In genomic region chr3:185820973-185821758, GRCh38 we compare ENCODE assay signal across 11 cellular contexts. TPM values are rescaled to one million over a fixed set of nuclear protein-coding genes. Genes with fewer than 3 reads are reported as not detected.
DNase-seq lines count a peak whose midpoint lies in the region; ATAC-seq and TF ChIP-seq lines count a peak whose summit lies in the region.
"Had no signal": no experiment of that assay in that cellular context is flagged by ENCODE, and none has a peak within 500 bp of the region (broad histone marks: within the 10 kb centered on the region; RNA-seq: fewer than 3 reads in every experiment).

No MANE protein-coding gene starts in this region.

- H3K27ac ChIP-seq in neural cell (ENCODE audit: low read length), result no peak overlapping the region

- peak overlapping the region; percentile 14 for H3K9ac ChIP-seq in neural cell (ENCODE audit: low read length)

- no peaks in the 10 kb centered on the region for H3K27me3 Mint-ChIP-seq in chondrocyte (ENCODE audit: low read depth)

- peak overlapping the region; percentile 88 for H3K27ac Mint-ChIP-seq in chondrocyte (ENCODE audit: unreplicated experiment)
- H3K27ac Mint-ChIP-seq: activated CD8-positive, alpha-beta T cell treated with anti-CD3 and anti-CD28 coated beads, Interleukin-2, amount 10 ng/mL, durations not matched to agents 7 days and 5 days had no signal

- H3K9me3 ChIP-seq in neural cell (ENCODE audit: low read length), result no peaks in the 10 kb centered on the region

- ATAC-seq in activated CD4-positive, CD25-positive, alpha-beta regulatory T cell treated with anti-CD3 and anti-CD28 coated beads, Interleukin-2, amount 50 U/mL, for 24 hours, result no peak
- no peak for ATAC-seq in GM21619 (IDR thresholded peaks at IDR 0.05; ENCODE audit: unreplicated experiment)
- ATAC-seq: activated CD8-positive, alpha-beta T cell treated with anti-CD3 and anti-CD28 coated beads, Interleukin-2, amount 10 ng/mL, durations not matched to agents 7 days and 5 days had no signal

- TF ChIP-seq CTCF in chondrocyte (IDR thresholded peaks at IDR 0.05) (no peak), neural cell (IDR thresholded peaks at IDR 0.05; ENCODE audit: poor library complexity, severe bottlenecking) (no peak)

- peak overlapping the region; percentile 94 for H3K4me2 ChIP-seq in neural cell (ENCODE audit: low read length)

- H2AFZ ChIP-seq in neural cell (ENCODE audit: low read depth, low read length), result no peak overlapping the region

- H4K20me1 ChIP-seq in neural cell (ENCODE audit: insufficient read depth), result peaks cover 34% of the 10 kb centered on the region

- peak overlapping the region; percentile 58 for H3K4me3 Mint-ChIP-seq in chondrocyte (ENCODE audit: unreplicated experiment)
- H3K4me3 Mint-ChIP-seq: activated CD8-positive, alpha-beta T cell treated with anti-CD3 and anti-CD28 coated beads, Interleukin-2, amount 10 ng/mL, durations not matched to agents 7 days and 5 days had no signal

- H3F3A ChIP-seq in neural cell (ENCODE audit: insufficient read depth, low read length, poor library complexity, severe bottlenecking), result peaks cover 3% of the 10 kb centered on the region

- no peak for TF ChIP-seq RAD21 in neural cell (conservative IDR thresholded peaks at IDR 0.05)

- peak; percentile 97 for DNase-seq in ELR (ENCODE audit: low read depth)
- DNase-seq in MV-4-11 (lab: John Stamatoyannopoulos, UW), result peak; percentile 56
- DNase-seq in chondrocyte (ENCODE audit: low spot score), result no peak
- DNase-seq in midbrain (lab: John Stamatoyannopoulos, UW), result no peak
- DNase-seq in stimulated activated CD4-positive, alpha-beta T cell treated with anti-CD3 and anti-CD28 coated beads, Interleukin-15, amount 100 ng/mL, for 24 hours, result no peak
- DNase-seq: activated CD8-positive, alpha-beta T cell treated with anti-CD3 and anti-CD28 coated beads, Interleukin-2, amount 10 ng/mL, durations not matched to agents 7 days and 5 days; foreskin melanocyte; NCI-H2171 treated with DMSO at 0.1 percent for 48 hours had no signal

- no peaks in the 10 kb centered on the region for H3K9me2 ChIP-seq in neural cell (ENCODE audit: insufficient read depth, low read length)

- H3K9me3 Mint-ChIP-seq in chondrocyte (ENCODE audit: low read depth), result no peaks in the 10 kb centered on the region

- peaks cover 59% of the 10 kb centered on the region for H3K4me1 Mint-ChIP-seq in chondrocyte (ENCODE audit: low read depth)

- H3K27me3 ChIP-seq in neural cell (ENCODE audit: insufficient read depth, low read depth, low read length), result no peaks in the 10 kb centered on the region

- H3K36me3 Mint-ChIP-seq in chondrocyte (ENCODE audit: low read depth), result no peaks in the 10 kb centered on the region

- peaks cover 85% of the 10 kb centered on the region for H3K79me2 ChIP-seq in neural cell (replicated peaks; ENCODE audit: insufficient read depth, low read length)

- no peak for TF ChIP-seq EP300 in neural cell (conservative IDR thresholded peaks at IDR 0.05; ENCODE audit: poor library complexity, severe bottlenecking)

- H3K36me3 ChIP-seq in neural cell (ENCODE audit: insufficient read depth, low read length), result no peaks in the 10 kb centered on the region

- H3K4me3 ChIP-seq in neural cell (ENCODE audit: low read length), result peak overlapping the region; percentile 87

TF ChIP-seq in neural cell, 6 proteins besides CTCF, POLR2A, EP300 and RAD21:
- no peak for TF ChIP-seq SMC3 (conservative IDR thresholded peaks at IDR 0.05; ENCODE audit: poor library complexity)
- TF ChIP-seq TAF1 (IDR thresholded peaks at IDR 0.05; ENCODE audit: low read depth), result no peak
- TF ChIP-seq POLR2AphosphoS5 (IDR thresholded peaks at IDR 0.05), result no peak
- TF ChIP-seq REST (IDR thresholded peaks at IDR 0.05; ENCODE audit: borderline replicate concordance), result no peak
- no peak for TF ChIP-seq MXI1 (conservative IDR thresholded peaks at IDR 0.05; ENCODE audit: poor library complexity, severe bottlenecking)
- no peak for TF ChIP-seq EZH2 (IDR thresholded peaks at IDR 0.05; ENCODE audit: borderline replicate concordance, insufficient read depth, low read length, poor library complexity, severe bottlenecking)

RNA-seq across cellular contexts. Expression of gene IGF2BP2, which starts 3.7 kb away (rescaled TPM):
- total RNA-seq in chondrocyte, result 60.8 to 68.8 TPM (median 62.1 TPM) in 3 replicates
- 46.6 and 57.8 TPM in 2 replicates for polyA plus RNA-seq in neural cell
- 127 and 129 TPM in 2 replicates for polyA minus RNA-seq in neural cell

Comparison
In these comparisons a context has a peak if more than half of its experiments do, and no peak if none do; other contexts are left out.
1. DNase-seq: peak in ELR (single experiment) and MV-4-11 (single experiment); none in chondrocyte (single experiment), midbrain (single experiment) and stimulated activated CD4-positive, alpha-beta T cell treated with anti-CD3 and anti-CD28 coated beads, Interleukin-15, amount 100 ng/mL, for 24 hours (single experiment).